In genomic region chr17:5133311-5133710, GRCh38 we compare ENCODE assay signal across 33 cellular contexts. TPM values are rescaled to one million over a fixed set of nuclear protein-coding genes. Genes with fewer than 3 reads are reported as not detected.
"Had no signal": no experiment of that assay in that cellular context is flagged by ENCODE, and none has a peak within 500 bp of the region (broad histone marks: within the 10 kb centered on the region; RNA-seq: fewer than 3 reads in every experiment).

No MANE protein-coding gene starts in this region.

- H3K27me3 Mint-ChIP-seq: activated CD4-positive, alpha-beta memory T cell treated with anti-CD3 and anti-CD28 coated beads for 36 hours; activated naive CD4-positive, alpha-beta T cell treated with anti-CD3 and anti-CD28 coated beads, Interleukin-2, amount 50 U/mL, for 24 hours; activated naive CD8-positive, alpha-beta T cell treated with anti-CD3 and anti-CD28 coated beads, Interleukin-2, amount 10 ng/mL, durations not matched to agents 7 days and 5 days; activated T-cell treated with anti-CD3 and anti-CD28 coated beads, Interleukin-2, amount 50 U/mL, for 24 hours; central memory CD8-positive, alpha-beta T cell had no signal

- H3K4me3 Mint-ChIP-seq: activated B cell treated with CpG ODN at 0.5 μM for 24 hours; activated CD4-positive, alpha-beta memory T cell treated with anti-CD3 and anti-CD28 coated beads for 36 hours; activated naive CD4-positive, alpha-beta T cell treated with anti-CD3 and anti-CD28 coated beads, Interleukin-2, amount 50 U/mL, for 24 hours; activated naive CD8-positive, alpha-beta T cell treated with anti-CD3 and anti-CD28 coated beads, Interleukin-2, amount 10 ng/mL, durations not matched to agents 7 days and 5 days; activated T-cell treated with anti-CD3 and anti-CD28 coated beads, Interleukin-2, amount 50 U/mL, for 24 hours; central memory CD8-positive, alpha-beta T cell; T-helper 17 cell had no signal

- H3K27ac Mint-ChIP-seq: activated B cell treated with CpG ODN at 0.5 μM for 24 hours; activated CD4-positive, alpha-beta memory T cell treated with anti-CD3 and anti-CD28 coated beads for 36 hours; activated naive CD4-positive, alpha-beta T cell treated with anti-CD3 and anti-CD28 coated beads, Interleukin-2, amount 50 U/mL, for 24 hours; activated naive CD8-positive, alpha-beta T cell treated with anti-CD3 and anti-CD28 coated beads, Interleukin-2, amount 10 ng/mL, durations not matched to agents 7 days and 5 days; activated T-cell treated with anti-CD3 and anti-CD28 coated beads, Interleukin-2, amount 50 U/mL, for 24 hours; activated T-helper 2 cell treated with anti-CD3 and anti-CD28 coated beads, Interferon-gamma antibody, Interleukin-2, Interleukin-4, amounts not matched to agents 10 μg/mL and 5 μg/mL and 100 μg/mL, durations not matched to agents 14 hours and 24 hours and 36 hours; T-helper 17 cell had no signal

- ATAC-seq: PC-3, T-helper 17 cell had no signal

- H3K9me3 Mint-ChIP-seq: activated B cell treated with CpG ODN at 0.5 μM for 24 hours; activated CD4-positive, alpha-beta memory T cell treated with anti-CD3 and anti-CD28 coated beads for 36 hours; activated naive CD4-positive, alpha-beta T cell treated with anti-CD3 and anti-CD28 coated beads, Interleukin-2, amount 50 U/mL, for 24 hours; activated naive CD8-positive, alpha-beta T cell treated with anti-CD3 and anti-CD28 coated beads, Interleukin-2, amount 10 ng/mL, durations not matched to agents 7 days and 5 days; activated T-cell treated with anti-CD3 and anti-CD28 coated beads, Interleukin-2, amount 50 U/mL, for 24 hours; activated T-helper 2 cell treated with anti-CD3 and anti-CD28 coated beads, Interferon-gamma antibody, Interleukin-2, Interleukin-4, amounts not matched to agents 10 μg/mL and 5 μg/mL and 100 μg/mL, durations not matched to agents 14 hours and 24 hours and 36 hours; central memory CD8-positive, alpha-beta T cell had no signal

- H3K36me3 Mint-ChIP-seq: activated CD4-positive, alpha-beta memory T cell treated with anti-CD3 and anti-CD28 coated beads for 36 hours; activated naive CD4-positive, alpha-beta T cell treated with anti-CD3 and anti-CD28 coated beads, Interleukin-2, amount 50 U/mL, for 24 hours; activated naive CD8-positive, alpha-beta T cell treated with anti-CD3 and anti-CD28 coated beads, Interleukin-2, amount 10 ng/mL, durations not matched to agents 7 days and 5 days had no signal

- H3K4me1 Mint-ChIP-seq: activated B cell treated with CpG ODN at 0.5 μM for 24 hours; activated naive CD4-positive, alpha-beta T cell treated with anti-CD3 and anti-CD28 coated beads, Interleukin-2, amount 50 U/mL, for 24 hours; activated naive CD8-positive, alpha-beta T cell treated with anti-CD3 and anti-CD28 coated beads, Interleukin-2, amount 10 ng/mL, durations not matched to agents 7 days and 5 days; central memory CD8-positive, alpha-beta T cell had no signal

- DNase-seq: activated B cell treated with CpG ODN at 0.5 μM for 24 hours; activated CD4-positive, alpha-beta memory T cell treated with anti-CD3 and anti-CD28 coated beads for 36 hours; activated CD4-positive, alpha-beta T cell treated with anti-CD3 and anti-CD28 coated beads for 4 hours; activated CD4-positive, alpha-beta T cell treated with anti-CD3 and anti-CD28 coated beads, Interleukin-2, amount 50 U/mL, for 1 hour; activated CD4-positive, CD25-positive, alpha-beta regulatory T cell treated with anti-CD3 and anti-CD28 coated beads, Interleukin-2, amount 50 U/mL, for 72 hours; activated gamma-delta T cell; activated naive CD4-positive, alpha-beta T cell treated with Interleukin-2 at 50 U/mL for 16 hours; activated naive CD8-positive, alpha-beta T cell treated with anti-CD3 and anti-CD28 coated beads, Interleukin-2, amount 10 ng/mL, durations not matched to agents 7 days and 5 days; activated T-cell treated with anti-CD3 and anti-CD28 coated beads, Interleukin-2, amount 50 U/mL, for 24 hours; amygdala; Karpas-422; KBM-7; NCI-H1048; NCI-H1105 treated with DMSO at 0.1 percent for 48 hours; NCI-H1436; NCI-H1694; NCI-H1930; NCI-H2081 treated with DMSO at 0.1 percent for 48 hours; NCI-H226; NCI-H446 treated with DMSO at 0.1 percent for 48 hours; NCI-H524; NK-92 treated with Interleukin-12 subunit alpha and Interleukin-12 subunit beta, amount 100 ng/mL, for 24 hours; PC-3; RPMI8226; SHP77 treated with DMSO at 0.1 percent for 48 hours; SK-N-SH; T-helper 17 cell; T-helper 9 cell had no signal

RNA-seq across cellular contexts. Expression of gene USP6, which starts 17.5 kb away (rescaled TPM):
- total RNA-seq: MCF 10A, PC-3, SJSA1 had no signal

RNA-seq across cellular contexts. Expression of gene ZFP3, which starts 55.0 kb away (rescaled TPM):
- total RNA-seq: MCF 10A had no signal
